ENCODE assay signal across 7 cellular contexts in the genomic region with DNA sequence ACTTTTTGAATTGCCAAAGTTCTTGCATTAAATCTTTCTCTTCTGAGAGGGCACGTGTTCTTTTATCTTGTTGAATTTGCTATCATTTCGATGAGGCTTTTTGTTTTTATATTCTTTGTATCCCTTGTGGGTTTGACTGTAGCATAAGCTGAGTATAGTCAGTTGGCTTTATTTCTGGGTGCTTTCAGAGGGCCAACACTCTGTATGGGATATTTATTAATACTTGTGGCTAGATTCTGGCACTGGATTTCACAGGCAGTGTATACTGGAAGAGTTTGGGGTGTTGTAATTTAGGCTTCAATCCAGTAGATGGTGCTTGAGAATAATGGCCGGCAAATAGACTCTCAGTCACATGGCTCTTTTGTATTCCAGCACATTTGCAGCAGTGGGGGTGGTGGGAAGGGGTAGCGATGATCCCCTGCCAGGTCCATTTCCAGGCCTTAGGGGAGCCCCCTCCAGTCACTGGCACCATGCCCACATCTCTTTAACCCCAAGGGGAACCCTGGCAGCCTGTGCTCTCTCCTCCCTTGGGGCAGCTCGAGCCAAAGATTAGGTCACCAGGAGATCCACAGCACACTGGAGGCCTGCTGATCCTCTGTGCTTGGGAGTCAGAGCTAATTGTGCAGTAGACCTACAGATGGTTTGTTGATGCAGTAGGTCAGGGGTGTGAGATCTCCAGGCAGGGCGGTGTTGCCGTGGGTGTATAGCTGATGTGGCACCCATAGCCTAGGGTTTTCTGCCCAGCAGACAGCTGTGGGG.
DNase-seq lines count a peak whose midpoint lies in the region; ATAC-seq and TF ChIP-seq lines count a peak whose summit lies in the region.

No MANE protein-coding gene starts in this region.

- H3K27ac ChIP-seq in caudate nucleus (ENCODE audit: low read depth, low read length) (no peak overlapping the region), lower lobe of right lung (no peak overlapping the region)
- H3K27ac ChIP-seq in CD8-positive, alpha-beta memory T cell (ENCODE audit: low read depth, low read length): no peak overlapping the region

- no peaks in the 10 kb centered on the region for H3K36me3 Mint-ChIP-seq in CD8-positive, alpha-beta memory T cell

- DNase-seq in GM13976 (ENCODE audit: low spot score) (no peak), NCI-H69 (lab: John Stamatoyannopoulos, UW) (peak; percentile 41), caudate nucleus (lab: John Stamatoyannopoulos, UW) (peak in 40 of 61 donors; percentile 2 to 76 (median 32)), lower lobe of right lung (peak; percentile 45)
- DNase-seq in CD8-positive, alpha-beta memory T cell: no peak

- H3K27me3 ChIP-seq in lower lobe of right lung (ENCODE audit: low read depth): no peaks in the 10 kb centered on the region
- H3K27me3 ChIP-seq in CD8-positive, alpha-beta memory T cell (ENCODE audit: insufficient read depth, low read length, poor library complexity, severe bottlenecking): no peaks in the 10 kb centered on the region

- H3K4me1 Mint-ChIP-seq in CD8-positive, alpha-beta memory T cell: no peaks in the 10 kb centered on the region

- peaks cover 5 to 8% (median 5%) of the 10 kb centered on the region in 5 donors for H3K9me3 Mint-ChIP-seq in CD8-positive, alpha-beta memory T cell

- POLR2A ChIA-PET in CD8-positive, alpha-beta memory T cell (lab: Charles Lee): no interaction called here

- CTCF ChIA-PET in CD8-positive, alpha-beta memory T cell (lab: Charles Lee): interaction anchor here (1.6 to 2.8 kb wide), 2 partner anchors 9 to 319 kb away, joined by 4 to 9 read pairs; no protein-coding TSS in a partner anchor

- no peak overlapping the region for H3K27ac Mint-ChIP-seq in CD8-positive, alpha-beta memory T cell

- TF ChIP-seq CTCF in GM13976 (IDR thresholded peaks at IDR 0.05; ENCODE audit: borderline replicate concordance, control extremely low read depth, extremely low read depth, insufficient read depth, missing control alignments) (peak; percentile 10), lower lobe of right lung (IDR thresholded peaks at IDR 0.05) (peak; percentile 24)

- H3K27me3 Mint-ChIP-seq in CD8-positive, alpha-beta memory T cell: peaks cover 9 to 23% of the 10 kb centered on the region in 2 donors

- no peak overlapping the region for H3K4me3 Mint-ChIP-seq in CD8-positive, alpha-beta memory T cell

- in situ Hi-C loops in GM13976 (cut with MboI; ENCODE audit: low sequenced_read_pairs, unreplicated experiment): no loop called here

- ATAC-seq in lower lobe of right lung (peak; percentile 54 to 75), HG02885 (IDR thresholded peaks at IDR 0.05; ENCODE audit: poor library complexity, unreplicated experiment) (no peak), GM18519 (IDR thresholded peaks at IDR 0.05; ENCODE audit: low FRiP score, unreplicated experiment) (no peak)

- H3K36me3 ChIP-seq in lower lobe of right lung: no peaks in the 10 kb centered on the region
- no peaks in the 10 kb centered on the region for H3K36me3 ChIP-seq in CD8-positive, alpha-beta memory T cell (ENCODE audit: insufficient read depth, low read length)

- no peaks in the 10 kb centered on the region for H3K9me3 ChIP-seq in lower lobe of right lung
- H3K9me3 ChIP-seq in CD8-positive, alpha-beta memory T cell (ENCODE audit: low read length): no peaks in the 10 kb centered on the region

- H3K4me3 ChIP-seq in lower lobe of right lung: no peak overlapping the region
- H3K4me3 ChIP-seq in CD8-positive, alpha-beta memory T cell (ENCODE audit: low read length): no peak overlapping the region

- H3K4me1 ChIP-seq in lower lobe of right lung: no peaks in the 10 kb centered on the region
- H3K4me1 ChIP-seq in CD8-positive, alpha-beta memory T cell (ENCODE audit: insufficient read depth, low read length): no peaks in the 10 kb centered on the region

- intact Hi-C loops in lower lobe of right lung (cut with DNase I): no loop called here

Comparison
In these comparisons a context has a peak if more than half of its experiments do, and no peak if none do; other contexts are left out.
1. DNase-seq: peak in NCI-H69 (single experiment), caudate nucleus (40 of 61) and lower lobe of right lung (single experiment); none in GM13976 (single experiment) and CD8-positive, alpha-beta memory T cell (0 of 5).
2. ATAC-seq: peak in lower lobe of right lung (2 of 2); none in HG02885 (single experiment) and GM18519 (single experiment).